In genomic region chr11:64318694-64319420, GRCh38 we compare ENCODE assay signal across 8 cellular contexts. TPM values are rescaled to one million over a fixed set of nuclear protein-coding genes. Genes with fewer than 3 reads are reported as not detected.
DNase-seq lines count a peak whose midpoint lies in the region; ATAC-seq and TF ChIP-seq lines count a peak whose summit lies in the region.
"Had no signal": no experiment of that assay in that cellular context is flagged by ENCODE, and none has a peak within 500 bp of the region (broad histone marks: within the 10 kb centered on the region; RNA-seq: fewer than 3 reads in every experiment).

No MANE protein-coding gene starts in this region.

- no peaks in the 10 kb centered on the region for H3K9me3 ChIP-seq in HAP-1
- H3K9me3 ChIP-seq in WERI-Rb-1 (ENCODE audit: severe bottlenecking), result no peaks in the 10 kb centered on the region
- H3K9me3 ChIP-seq in skeletal muscle tissue (ENCODE audit: control insufficient read depth in 3 of 3, low read length in 3 of 3), result no peaks in the 10 kb centered on the region

- H3K27ac ChIP-seq in WERI-Rb-1 (peak overlapping the region; percentile 94), skeletal muscle tissue (ENCODE audit: low read depth, low read length) (peak overlapping the region; percentile 99)

- H3K4me3 ChIP-seq in HAP-1, result peak overlapping the region; percentile 91
- H3K4me3 ChIP-seq in WERI-Rb-1 (ENCODE audit: low read depth, low read length), result peak overlapping the region; percentile 85
- H3K4me3 ChIP-seq in skeletal muscle tissue (ENCODE audit: low read length in 3 of 3), result peak overlapping the region; percentile 87 to 95 (median 95)

- ATAC-seq in left ventricle myocardium superior (no peak), GM18909 (IDR thresholded peaks at IDR 0.05; ENCODE audit: poor library complexity, unreplicated experiment) (no peak)

- peak overlapping the region; percentile 89 to 96 (median 94) for H3K9ac ChIP-seq in skeletal muscle tissue (ENCODE audit: low read depth in 1 of 3, low read length in 3 of 3)

- in situ Hi-C loops in HAP-1 (cut with MboI; ENCODE audit: low sequenced_read_pairs), result no loop called here

- H3K4me1 ChIP-seq in HAP-1 (peaks cover 13% of the 10 kb centered on the region), skeletal muscle tissue (ENCODE audit: control insufficient read depth in 3 of 3, insufficient read depth in 3 of 3, low read length in 3 of 3) (peaks cover 22 to 42% (median 29%) of the 10 kb centered on the region in 3 donors)

- peaks cover 59% of the 10 kb centered on the region for H3K36me3 ChIP-seq in HAP-1 (replicated peaks)
- peaks cover 14% of the 10 kb centered on the region for H3K36me3 ChIP-seq in WERI-Rb-1
- H3K36me3 ChIP-seq in skeletal muscle tissue (ENCODE audit: control insufficient read depth in 3 of 3, insufficient read depth in 3 of 3, low read length in 3 of 3), result peaks cover 29 to 37% (median 32%) of the 10 kb centered on the region in 3 donors

- H3K27me3 ChIP-seq in HAP-1 (ENCODE audit: low read depth) (no peaks in the 10 kb centered on the region), WERI-Rb-1 (ENCODE audit: insufficient read depth, low read depth, severe bottlenecking) (no peaks in the 10 kb centered on the region), skeletal muscle tissue (ENCODE audit: control insufficient read depth in 3 of 3, insufficient read depth in 3 of 3, low read length in 3 of 3) (no peaks in the 10 kb centered on the region)

- peak in 1 of 2 experiments; percentile 45 for DNase-seq in HAP-1 (ENCODE audit: low spot score in 2 of 2)
- peak; percentile 49 for DNase-seq in WERI-Rb-1
- peak; percentile 44 for DNase-seq in left ventricle myocardium superior
- no peak for DNase-seq in CD1c-positive myeloid dendritic cell (ENCODE audit: extremely low spot score)
- DNase-seq in SHP77 treated with DMSO at 0.1 percent for 48 hours (lab: John Stamatoyannopoulos, UW), result no peak

- no peak for TF ChIP-seq CTCF in WERI-Rb-1 (IDR thresholded peaks at IDR 0.05; ENCODE audit: low read depth, low read length)

- intact Hi-C loops in left ventricle myocardium superior (cut with micrococcal nuclease), result no loop called here

RNA-seq across cellular contexts. Expression of gene PRDX5, which starts 0.9 kb away (rescaled TPM):
- 362 TPM for total RNA-seq in left ventricle myocardium superior
- total RNA-seq in skeletal muscle tissue, result 144 TPM

RNA-seq across cellular contexts. Expression of gene TRMT112, which starts 1.5 kb away (rescaled TPM):
- total RNA-seq in left ventricle myocardium superior (83.4 TPM), skeletal muscle tissue (247 TPM)

RNA-seq across cellular contexts. Expression of gene ESRRA, which starts 13.5 kb away (rescaled TPM):
- total RNA-seq in left ventricle myocardium superior (256 TPM), skeletal muscle tissue (35.0 TPM)

RNA-seq across cellular contexts. Expression of gene CATSPERZ, which starts 18.7 kb away (rescaled TPM):
- total RNA-seq in left ventricle myocardium superior (not detected), skeletal muscle tissue (not detected)
- total RNA-seq: M059J had no signal

RNA-seq across cellular contexts. Expression of gene CCDC88B, which starts 21.1 kb away (rescaled TPM):
- 7.2 TPM for total RNA-seq in left ventricle myocardium superior
- total RNA-seq in skeletal muscle tissue, result 2.6 TPM

Comparison
In these comparisons a context has a peak if more than half of its experiments do, and no peak if none do; other contexts are left out.
1. DNase-seq: peak in WERI-Rb-1 (single experiment) and left ventricle myocardium superior (single experiment); none in CD1c-positive myeloid dendritic cell (single experiment) and SHP77 treated with DMSO at 0.1 percent for 48 hours (single experiment).
2. Peak in every context shown above with its lines, with median percentiles within 50 percentile points of each other: H3K4me3 ChIP-seq.